In genomic region chr12:15893260-15893659, GRCh38 we compare ENCODE assay signal across 14 cellular contexts. TPM values are rescaled to one million over a fixed set of nuclear protein-coding genes. Genes with fewer than 3 reads are reported as not detected.
DNase-seq lines count a peak whose midpoint lies in the region; ATAC-seq, FAIRE-seq and TF ChIP-seq lines count a peak whose summit lies in the region.
"Had no signal": no experiment of that assay in that cellular context is flagged by ENCODE, and none has a peak within 500 bp of the region (broad histone marks: within the 10 kb centered on the region; RNA-seq: fewer than 3 reads in every experiment).

No MANE protein-coding gene starts in this region.

- no peak for TF ChIP-seq CTCF in kidney (IDR thresholded peaks at IDR 0.05; ENCODE audit: borderline replicate concordance, extremely low read depth, insufficient read depth)

- FAIRE-seq in RCC 7860 (lab: Jason Lieb, UNC), result peak; percentile 97
- peak; percentile 99 for FAIRE-seq in colon (lab: Jason Lieb, UNC)
- FAIRE-seq in kidney (lab: Jason Lieb, UNC), result peak; percentile 99
- FAIRE-seq in small intestine (lab: Jason Lieb, UNC), result peak; percentile 99
- FAIRE-seq: GM12878, K562 had no signal

- H3K4me1 ChIP-seq in kidney (ENCODE audit: control insufficient read depth in 1 of 2, insufficient read depth in 1 of 2, low read depth in 1 of 2, low read length in 2 of 2) (no peaks in the 10 kb centered on the region), small intestine (ENCODE audit: control insufficient read depth in 2 of 2, insufficient read depth in 1 of 2, low read depth in 1 of 2, low read length in 1 of 2) (peaks cover 0 to 2% of the 10 kb centered on the region in 2 donors)
- H3K4me1 ChIP-seq: BLaER1 had no signal

- 62 to 75% (median 68%) methylated on average over 3 of the region's 3 CpGs for WGBS in small intestine, 3 donors

- H3K9me3 ChIP-seq in kidney (ENCODE audit: control insufficient read depth in 1 of 2, low read length in 2 of 2), result no peaks in the 10 kb centered on the region
- no peaks in the 10 kb centered on the region for H3K9me3 ChIP-seq in small intestine (ENCODE audit: control insufficient read depth, low read depth)
- H3K9me3 ChIP-seq: BLaER1, HAP-1 had no signal

- no peak overlapping the region for H3K4me3 ChIP-seq in kidney (ENCODE audit: low read length in 2 of 2)
- no peak overlapping the region for H3K4me3 ChIP-seq in small intestine (ENCODE audit: low read depth in 1 of 2, low read length in 2 of 2)
- H3K4me3 ChIP-seq: BLaER1, GM12878, HAP-1, K562 had no signal

- ATAC-seq in GM19395 (IDR thresholded peaks at IDR 0.05; ENCODE audit: unreplicated experiment), result no peak
- ATAC-seq: GM12878, K562 had no signal

- H3K36me3 ChIP-seq in kidney (ENCODE audit: control insufficient read depth in 1 of 2, insufficient read depth in 2 of 2, low read length in 2 of 2) (peaks cover 12 to 29% of the 10 kb centered on the region in 2 donors), small intestine (ENCODE audit: control insufficient read depth in 2 of 2, insufficient read depth in 2 of 2, low read length in 2 of 2) (peaks cover 4 to 5% of the 10 kb centered on the region in 2 donors)

- H3K9ac ChIP-seq in kidney (ENCODE audit: low read length in 2 of 2), result no peak overlapping the region
- H3K9ac ChIP-seq: BLaER1 had no signal

- H3K27me3 ChIP-seq in small intestine (ENCODE audit: control insufficient read depth in 2 of 2, insufficient read depth in 2 of 2, low read length in 2 of 2), result no peaks in the 10 kb centered on the region
- H3K27me3 ChIP-seq: BLaER1 had no signal

- DNase-seq in RCC 7860 (ENCODE audit: low spot score), result no peak
- no peak for DNase-seq in kidney
- no peak for DNase-seq in small intestine
- DNase-seq in DMS 273 treated with DMSO at 0.1 percent for 48 hours (lab: John Stamatoyannopoulos, UW), result no peak
- no peak for DNase-seq in LoVo (ENCODE audit: low spot score)
- DNase-seq: AML-193; CD8-positive, alpha-beta memory T cell; GOT3 had no signal

- intact Hi-C loops in kidney (cut with DNase I), result no loop called here

- no peak overlapping the region for H3K27ac ChIP-seq in kidney (ENCODE audit: low read depth in 2 of 2, low read length in 2 of 2)
- no peak overlapping the region for H3K27ac ChIP-seq in small intestine (ENCODE audit: low read depth in 1 of 2, low read length in 1 of 2)
- H3K27ac ChIP-seq: BLaER1 had no signal

RNA-seq across cellular contexts. Expression of gene STRAP, which starts 11.1 kb away (rescaled TPM):
- 85.9 TPM for total RNA-seq in kidney
- polyA plus RNA-seq in kidney (ENCODE audit: insufficient read depth, low read depth, low replicate concordance), result 99.1 TPM
- 100 to 1,000 TPM in 1 of 3 donors, 10 to 100 TPM in 2; 72.1 to 104 (median 95.3) TPM for polyA plus RNA-seq in small intestine

RNA-seq across cellular contexts. Expression of gene DERA, which starts 17.9 kb away (rescaled TPM):
- 40.2 TPM for total RNA-seq in kidney
- polyA plus RNA-seq in kidney (ENCODE audit: insufficient read depth, low read depth, low replicate concordance) (59.5 TPM), small intestine (100 to 1,000 TPM in 1 of 3 donors, 10 to 100 TPM in 2; 36.0 to 133 (median 88.4) TPM)
